In the genomic region with DNA sequence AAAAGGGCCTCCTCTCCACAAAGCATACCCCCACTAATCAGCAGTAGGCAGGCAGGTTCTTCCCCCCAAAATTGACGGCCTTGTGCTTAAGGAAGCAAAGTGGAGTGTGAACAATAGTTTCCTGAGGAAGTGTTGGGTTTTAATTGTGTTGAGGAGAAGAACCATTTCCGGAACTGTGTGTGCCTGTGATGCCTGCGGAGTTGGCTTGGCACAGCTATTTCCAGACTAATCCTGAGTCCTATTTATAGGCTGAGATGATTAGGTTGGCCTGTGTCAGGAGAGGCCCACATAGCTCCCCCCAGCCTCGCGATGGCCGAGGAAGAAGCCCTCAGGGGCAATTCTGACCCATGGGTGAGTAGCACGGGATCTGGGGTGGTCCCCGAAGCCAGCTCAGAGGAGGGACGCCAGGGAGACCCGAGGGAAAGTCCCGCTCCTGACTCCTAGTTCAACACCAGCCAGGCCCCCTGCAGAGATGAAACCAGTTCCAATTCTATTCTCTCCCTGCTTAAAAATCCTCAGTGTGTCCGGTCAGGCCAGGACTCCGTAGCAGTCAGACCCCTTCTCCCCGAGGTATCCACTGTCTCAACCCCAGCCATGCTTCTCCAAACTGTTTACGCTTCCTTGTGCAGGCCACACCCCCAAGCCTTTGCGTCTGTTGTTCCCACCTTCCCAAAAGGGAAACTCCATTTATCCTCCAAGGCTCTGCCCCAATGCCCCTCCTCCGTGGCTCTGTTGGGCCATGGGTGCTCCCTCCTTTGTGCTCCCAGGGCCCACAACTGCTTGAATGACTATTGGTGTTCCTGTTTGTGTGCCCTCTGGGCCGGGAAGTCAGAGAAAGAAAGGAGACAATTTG, we compare ENCODE assay signal across 8 cellular contexts. TPM values are rescaled to one million over a fixed set of nuclear protein-coding genes. Genes with fewer than 3 reads are reported as not detected.
DNase-seq lines count a peak whose midpoint lies in the region; ATAC-seq and TF ChIP-seq lines count a peak whose summit lies in the region.

No MANE protein-coding gene starts in this region.

- DNase-seq in DMS153 treated with DMSO at 0.1 percent for 48 hours (lab: John Stamatoyannopoulos, UW; ENCODE audit: unreplicated experiment) = peak; percentile 28
- no peak for DNase-seq in NT2/D1 (ENCODE audit: low read depth, low spot score)
- DNase-seq in endothelial cell (ENCODE audit: low spot score) = no peak
- DNase-seq in mucosa of descending colon = peak; percentile 66 to 71 (median 68)
- DNase-seq in aorta = peak; percentile 79 to 87
- DNase-seq in activated CD8-positive, alpha-beta memory T cell treated with anti-CD3 and anti-CD28 coated beads, Interleukin-2, amount 50 U/mL, for 48 hours = no peak
- no peak for DNase-seq in NCI-H1930 (lab: John Stamatoyannopoulos, UW)

- WGBS in aorta, 2 donors = 1 to 4% methylated on average over 18 of the region's 18 CpGs

- H3K9me3 Mint-ChIP-seq in endothelial cell (ENCODE audit: unreplicated experiment) = no peaks in the 10 kb centered on the region

- intact Hi-C loops in mucosa of descending colon (cut with DNase I, micrococcal nuclease) (no loop called here), aorta (cut with DNase I) (no loop called here)

- H3K4me1 Mint-ChIP-seq in endothelial cell (ENCODE audit: unreplicated experiment) = peaks cover 61% of the 10 kb centered on the region

- no peaks in the 10 kb centered on the region for H3K9me3 ChIP-seq in NT2/D1 (ENCODE audit: insufficient read depth, low read length)
- H3K9me3 ChIP-seq in mucosa of descending colon = no peaks in the 10 kb centered on the region
- H3K9me3 ChIP-seq in aorta (ENCODE audit: control insufficient read depth, low read length) = no peaks in the 10 kb centered on the region

- peaks cover 19% of the 10 kb centered on the region for H3K36me3 ChIP-seq in NT2/D1 (ENCODE audit: insufficient read depth, insufficient read length, low read length)
- H3K36me3 ChIP-seq in mucosa of descending colon (ENCODE audit: low read depth) = peaks cover 4% of the 10 kb centered on the region
- H3K36me3 ChIP-seq in aorta (ENCODE audit: control insufficient read depth in 1 of 2, insufficient read depth in 2 of 2, low read length in 1 of 2) = peaks cover 0 to 2% of the 10 kb centered on the region in 2 donors

- H3K9ac ChIP-seq in NT2/D1 (ENCODE audit: insufficient read length, low read depth) = peak overlapping the region; percentile 51

- peak overlapping the region; percentile 98 for H3K27ac Mint-ChIP-seq in endothelial cell (ENCODE audit: unreplicated experiment)

- H3K4me3 ChIP-seq in NT2/D1 (ENCODE audit: insufficient read length, low read depth) = peak overlapping the region; percentile 20
- no peak overlapping the region for H3K4me3 ChIP-seq in mucosa of descending colon
- H3K4me3 ChIP-seq in aorta (ENCODE audit: low read length in 2 of 2) = no peak overlapping the region

- H3K27me3 Mint-ChIP-seq in endothelial cell (ENCODE audit: unreplicated experiment) = peaks cover 21% of the 10 kb centered on the region

- ATAC-seq in mucosa of descending colon (peak; percentile 10), aorta (ENCODE audit: low FRiP score) (peak; percentile 66), HG02763 (IDR thresholded peaks at IDR 0.05; ENCODE audit: unreplicated experiment) (no peak)

- TF ChIP-seq CTCF in endothelial cell (IDR thresholded peaks at IDR 0.05; ENCODE audit: unreplicated experiment) = no peak
- TF ChIP-seq CTCF in mucosa of descending colon (IDR thresholded peaks at IDR 0.05) = no peak

- H3K27ac ChIP-seq in aorta (ENCODE audit: low read depth in 1 of 2, low read length in 2 of 2) = peak overlapping the region; percentile 76 to 89

- peaks cover 18% of the 10 kb centered on the region for H3K27me3 ChIP-seq in NT2/D1 (ENCODE audit: insufficient read depth, insufficient read length)
- no peaks in the 10 kb centered on the region for H3K27me3 ChIP-seq in aorta (ENCODE audit: control insufficient read depth in 1 of 2, insufficient read depth in 2 of 2, low read length in 1 of 2)

- peaks cover 16% of the 10 kb centered on the region for H3K36me3 Mint-ChIP-seq in endothelial cell (ENCODE audit: low read depth, unreplicated experiment)

- H3K4me1 ChIP-seq in NT2/D1 (ENCODE audit: insufficient read depth, insufficient read length) (peaks cover 51% of the 10 kb centered on the region), mucosa of descending colon (ENCODE audit: low read depth) (peaks cover 83% of the 10 kb centered on the region), aorta (ENCODE audit: control insufficient read depth in 1 of 2, insufficient read depth in 2 of 2, low read length in 2 of 2) (peaks cover 0 to 16% of the 10 kb centered on the region in 2 donors)

- peak overlapping the region; percentile 62 for H3K4me3 Mint-ChIP-seq in endothelial cell (ENCODE audit: unreplicated experiment)

RNA-seq across cellular contexts. Expression of a gene that starts 18.1 kb away (rescaled TPM):
- total RNA-seq in endothelial cell (ENCODE audit: unreplicated experiment) (205 TPM), mucosa of descending colon (100 to 1,000 TPM; 443 to 952 (median 937) TPM), aorta (1,000 to 10,000 TPM in 1 of 2 donors, 100 to 1,000 TPM in 1; 922 to 2,469 TPM)
- 1,000 to 10,000 TPM in 1 of 2 donors, 100 to 1,000 TPM in 1; 451 to 1,099 TPM for polyA plus RNA-seq in aorta

Comparison
In these comparisons a context has a peak if more than half of its experiments do, and no peak if none do; other contexts are left out.
1. DNase-seq: peak in DMS153 treated with DMSO at 0.1 percent for 48 hours (single experiment), mucosa of descending colon (3 of 3) and aorta (2 of 2); none in NT2/D1 (single experiment), endothelial cell (single experiment), activated CD8-positive, alpha-beta memory T cell treated with anti-CD3 and anti-CD28 coated beads, Interleukin-2, amount 50 U/mL, for 48 hours (single experiment) and NCI-H1930 (0 of 2).